ENCODE assay signal across 20 cellular contexts in genomic region chr17:44842748-44843147, GRCh38. TPM values are rescaled to one million over a fixed set of nuclear protein-coding genes. Genes with fewer than 3 reads are reported as not detected.
DNase-seq lines count a peak whose midpoint lies in the region; TF ChIP-seq lines count a peak whose summit lies in the region.
"Had no signal": no experiment of that assay in that cellular context is flagged by ENCODE, and none has a peak within 500 bp of the region (broad histone marks: within the 10 kb centered on the region; RNA-seq: fewer than 3 reads in every experiment).

No MANE protein-coding gene starts in this region.

- H3K4me1 ChIP-seq in iPS-18a (ENCODE audit: control insufficient read depth, low read depth, low read length), result peaks cover 22% of the 10 kb centered on the region
- peaks cover 0 to 13% (median 0%) of the 10 kb centered on the region in 4 donors for H3K4me1 ChIP-seq in stomach
- no peaks in the 10 kb centered on the region for H3K4me1 ChIP-seq in tibial nerve
- H3K4me1 ChIP-seq in testis, result no peaks in the 10 kb centered on the region

- DNase-seq in DMS 273 (lab: John Stamatoyannopoulos, UW; ENCODE audit: unreplicated experiment) (peak; percentile 61), DMS 273 treated with DMSO at 0.1 percent for 48 hours (lab: John Stamatoyannopoulos, UW) (no peak), cerebellum (ENCODE audit: low spot score) (peak; percentile 53), stomach (no peak), tibial nerve (ENCODE audit: low spot score in 2 of 2) (no peak), testis (no peak), NCI-H2171 treated with DMSO at 0.1 percent for 48 hours (lab: John Stamatoyannopoulos, UW) (no peak)
- DNase-seq: activated naive CD4-positive, alpha-beta T cell treated with anti-CD3 and anti-CD28 coated beads for 36 hours; Calu3; caudate nucleus; NCI-H187 treated with DMSO at 0.1 percent for 48 hours; NCI-H69; nephron progenitor cell; small intestine had no signal

- H3K4me3 ChIP-seq in iPS-18a (ENCODE audit: low read length), result peak overlapping the region; percentile 42
- H3K4me3 ChIP-seq in stomach, result no peak overlapping the region
- H3K4me3 ChIP-seq in tibial nerve, result no peak overlapping the region
- no peak overlapping the region for H3K4me3 ChIP-seq in testis
- H3K4me3 ChIP-seq: esophagus muscularis mucosa, thoracic aorta had no signal

- 43 to 53% (median 48%) methylated on average over 5 of the region's 5 CpGs for WGBS in stomach, 5 donors
- 36 to 50% methylated on average over 5 of the region's 5 CpGs for WGBS in tibial nerve, 2 donors
- WGBS in testis, 2 donors, result 57 to 62% methylated on average over 5 of the region's 5 CpGs

- peak overlapping the region; percentile 18 for H3K9ac ChIP-seq in iPS-18a (ENCODE audit: low read length)

- intact Hi-C loops in stomach (cut with DNase I; ENCODE audit: low total_unique reads), result no loop called here
- intact Hi-C loops in testis (cut with DNase I; ENCODE audit: low total_unique reads), result no loop called here

- TF ChIP-seq POLR2A in stomach (IDR thresholded peaks at IDR 0.05) (no peak), tibial nerve (IDR thresholded peaks at IDR 0.05) (no peak), testis (IDR thresholded peaks at IDR 0.05) (no peak)

- no peaks in the 10 kb centered on the region for H3K27me3 ChIP-seq in iPS-18a (ENCODE audit: control insufficient read depth, insufficient read depth, low read length)
- peaks cover 0 to 6% (median 0%) of the 10 kb centered on the region in 3 donors for H3K27me3 ChIP-seq in stomach
- H3K27me3 ChIP-seq in tibial nerve, result peaks cover 0 to 13% of the 10 kb centered on the region in 2 donors
- no peaks in the 10 kb centered on the region for H3K27me3 ChIP-seq in testis
- H3K27me3 ChIP-seq: esophagus muscularis mucosa had no signal

- no peak overlapping the region for H3K27ac ChIP-seq in iPS-18a (ENCODE audit: low read length)
- peak overlapping the region in 3 of 5 donors; percentile 3 to 10 (median 8) for H3K27ac ChIP-seq in stomach
- H3K27ac ChIP-seq in tibial nerve, result no peak overlapping the region
- no peak overlapping the region for H3K27ac ChIP-seq in testis
- H3K27ac ChIP-seq: 22Rv1, thoracic aorta had no signal

- H3K9me3 ChIP-seq in iPS-18a (ENCODE audit: control insufficient read depth, low read depth, low read length) (no peaks in the 10 kb centered on the region), stomach (no peaks in the 10 kb centered on the region), tibial nerve (no peaks in the 10 kb centered on the region), testis (no peaks in the 10 kb centered on the region)
- H3K9me3 ChIP-seq: esophagus muscularis mucosa, thoracic aorta had no signal

- TF ChIP-seq CTCF in stomach (IDR thresholded peaks at IDR 0.05) (no peak), tibial nerve (IDR thresholded peaks at IDR 0.05) (no peak), testis (IDR thresholded peaks at IDR 0.05) (no peak)

- TF ChIP-seq EP300 in stomach (IDR thresholded peaks at IDR 0.05) (no peak), tibial nerve (IDR thresholded peaks at IDR 0.05) (no peak)

- H3K36me3 ChIP-seq in iPS-18a (ENCODE audit: control insufficient read depth, low read depth, low read length) (no peaks in the 10 kb centered on the region), stomach (no peaks in the 10 kb centered on the region), tibial nerve (no peaks in the 10 kb centered on the region), testis (ENCODE audit: low read depth, missing control alignments) (no peaks in the 10 kb centered on the region)
- H3K36me3 ChIP-seq: esophagus muscularis mucosa, thoracic aorta had no signal

RNA-seq across cellular contexts. Expression of gene HIGD1B, which starts 4.9 kb away (rescaled TPM):
- total RNA-seq in cerebellum (1.5 TPM), stomach (under 1 TPM in 1 of 5 donors, not detected in 4; 0.92 TPM), tibial nerve (10 to 100 TPM in 1 of 4 donors, 1 to 10 TPM in 2, not detected in 1; 2.3 to 10.3 (median 6.5) TPM), testis (under 1 TPM in 1 of 2 donors, not detected in 1; 0.81 TPM)
- polyA plus RNA-seq in stomach (1 to 10 TPM; 2.1 to 5.4 (median 2.4) TPM), testis (ENCODE audit: insufficient read depth, low read depth, low replicate concordance) (2.6 TPM)
- total RNA-seq: activated naive CD4-positive, alpha-beta T cell treated with anti-CD3 and anti-CD28 coated beads for 36 hours; Calu3; kidney epithelial cell; LHCN-M2 had no signal

RNA-seq across cellular contexts. Expression of gene GJC1, which starts 12.7 kb away (rescaled TPM):
- total RNA-seq in cerebellum (32.5 TPM), stomach (10 to 100 TPM in 4 of 5 donors, 1 to 10 TPM in 1; 9.7 to 53.1 (median 35.6) TPM), tibial nerve (10 to 100 TPM in 1 of 4 donors, 1 to 10 TPM in 3; 3.1 to 18.6 (median 9.0) TPM), testis (10 to 100 TPM; 16.9 to 21.0 TPM)
- polyA plus RNA-seq in stomach (1 to 10 TPM in 1 of 3 donors, under 1 TPM in 2; 0.31 to 3.5 (median 0.62) TPM), testis (ENCODE audit: insufficient read depth, low read depth, low replicate concordance) (19.3 TPM)

RNA-seq across cellular contexts. Expression of gene EFTUD2, which starts 56.5 kb away (rescaled TPM):
- total RNA-seq in cerebellum (86.7 TPM), stomach (100 to 1,000 TPM in 3 of 5 donors, 10 to 100 TPM in 2; 70.1 to 176 (median 111) TPM), tibial nerve (100 to 1,000 TPM in 1 of 4 donors, 10 to 100 TPM in 3; 48.9 to 137 (median 57.0) TPM), testis (100 to 1,000 TPM; 124 to 131 TPM)
- polyA plus RNA-seq in stomach (10 to 100 TPM; 15.9 to 28.6 (median 21.2) TPM), testis (ENCODE audit: insufficient read depth, low read depth, low replicate concordance) (95.5 TPM)

Comparison
In these comparisons a context has a peak if more than half of its experiments do, and no peak if none do; other contexts are left out.
1. DNase-seq: peak in DMS 273 (single experiment) and cerebellum (single experiment); none in DMS 273 treated with DMSO at 0.1 percent for 48 hours (single experiment), stomach (single experiment), tibial nerve (0 of 2), testis (single experiment) and NCI-H2171 treated with DMSO at 0.1 percent for 48 hours (single experiment).
2. H3K27ac ChIP-seq: peak in stomach (3 of 5); none in iPS-18a (single experiment), tibial nerve (0 of 4) and testis (0 of 2).